Comparison of ENCODE assay signal across 13 cellular contexts in the genomic region with DNA sequence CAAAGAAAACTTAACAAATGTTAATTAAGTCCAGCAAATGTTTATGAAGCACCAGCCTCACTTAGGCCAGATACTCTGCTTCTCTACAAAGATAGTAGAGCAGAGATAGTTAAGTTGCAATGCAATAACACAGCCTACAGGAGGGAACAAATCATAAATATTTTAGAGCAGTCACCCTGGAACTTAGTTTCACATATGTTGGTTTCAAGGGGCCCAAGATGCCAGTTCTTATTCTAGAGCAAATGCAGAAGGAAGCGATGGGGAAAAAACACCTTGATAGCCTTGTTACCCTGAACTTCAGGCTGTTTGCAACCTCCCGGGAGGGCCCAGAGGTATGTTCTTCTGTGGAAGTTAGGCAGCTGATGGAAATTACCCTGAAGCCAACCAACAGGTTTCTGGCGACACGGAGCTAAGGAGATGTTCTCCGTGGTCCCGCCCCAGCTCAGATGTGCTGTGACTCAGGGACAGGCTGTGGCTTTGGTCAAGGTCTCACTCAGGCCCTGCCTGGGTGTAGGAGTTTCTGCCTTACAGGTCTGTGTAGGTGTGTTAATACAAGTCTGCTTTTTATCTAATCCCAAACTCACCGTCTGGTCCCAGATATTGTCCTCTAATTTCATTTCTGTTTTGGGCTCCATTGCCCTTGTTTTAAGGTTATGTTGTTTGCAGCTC. TPM values are rescaled to one million over a fixed set of nuclear protein-coding genes. Genes with fewer than 3 reads are reported as not detected.
DNase-seq lines count a peak whose midpoint lies in the region; ATAC-seq, FAIRE-seq and TF ChIP-seq lines count a peak whose summit lies in the region.
"Had no signal": no experiment of that assay in that cellular context is flagged by ENCODE, and none has a peak within 500 bp of the region (broad histone marks: within the 10 kb centered on the region; RNA-seq: fewer than 3 reads in every experiment).

No MANE protein-coding gene starts in this region.

- peaks cover 26% of the 10 kb centered on the region for H3K4me1 Mint-ChIP-seq in MCF 10A (ENCODE audit: insufficient read depth, unreplicated experiment)
- peaks cover 59% of the 10 kb centered on the region for H3K4me1 Mint-ChIP-seq in mesothelial cell of epicardium
- H3K4me1 Mint-ChIP-seq in stimulated activated naive B cell treated with anti-CD40 and anti-IgM and Interleukin-4, amounts not matched to agents 10 μg/mL and 1 μg/mL and 100 μg/mL, for 72 hours = peaks cover 5 to 29% of the 10 kb centered on the region in 2 donors
- peaks cover 14% of the 10 kb centered on the region for H3K4me1 Mint-ChIP-seq in activated CD4-positive, alpha-beta T cell treated with anti-CD3 and anti-CD28 coated beads for 36 hours

- WGBS in HUES64 = 35% methylated on average over 6 of the region's 7 CpGs

- H3K27me3 Mint-ChIP-seq in MCF 10A (ENCODE audit: insufficient read depth, unreplicated experiment) (no peaks in the 10 kb centered on the region), mesothelial cell of epicardium (ENCODE audit: low read depth) (no peaks in the 10 kb centered on the region)
- peaks cover 4 to 11% of the 10 kb centered on the region in 2 donors for H3K27me3 Mint-ChIP-seq in stimulated activated naive B cell treated with anti-CD40 and anti-IgM and Interleukin-4, amounts not matched to agents 10 μg/mL and 1 μg/mL and 100 μg/mL, for 72 hours
- peaks cover 16% of the 10 kb centered on the region for H3K27me3 Mint-ChIP-seq in activated CD4-positive, alpha-beta T cell treated with anti-CD3 and anti-CD28 coated beads for 36 hours

- no TSS peak for BruUV-seq in MCF 10A (replicated peaks; lab: Mats Ljungman, UMichigan)

- DNase-seq in D721Med (ENCODE audit: insufficient read length, low spot score) (no peak), MCF 10A (ENCODE audit: unreplicated experiment) (no peak), mesothelial cell of epicardium (ENCODE audit: low spot score in 2 of 2, unreplicated experiment in 2 of 2) (no peak)
- no peak for DNase-seq in stimulated activated naive B cell treated with anti-CD40 and anti-IgM and Interleukin-4, amounts not matched to agents 10 μg/mL and 1 μg/mL and 100 μg/mL, for 72 hours
- DNase-seq in activated CD4-positive, alpha-beta T cell treated with anti-CD3 and anti-CD28 coated beads for 36 hours = no peak
- DNase-seq: cerebellar nuclear complex, mucosa of descending colon had no signal

- peak overlapping the region; percentile 2; the same call in 1 of the 2 replicates for H3K9ac ChIP-seq in HUES64 (ENCODE audit: low read depth, low read length)

- H3K27me3 ChIP-seq in HUES64 (ENCODE audit: insufficient read depth, low read length) = peaks cover 31% of the 10 kb centered on the region

- no peaks in the 10 kb centered on the region for H3K9me3 ChIP-seq in HUES64 (ENCODE audit: insufficient read depth, low read depth, low read length)
- H3K9me3 ChIP-seq: mucosa of descending colon had no signal

- H3K4me3 ChIP-seq in HUES64 (ENCODE audit: low read length) = no peak overlapping the region
- H3K4me3 ChIP-seq: mucosa of descending colon had no signal

- CTCF ChIA-PET in MCF 10A (lab: Yijun Ruan, JAX) = interaction anchor here (0.7 kb wide), 1 partner anchor 96 kb away, joined by 3 read pairs; no protein-coding TSS in a partner anchor
- CTCF ChIA-PET in activated CD4-positive, alpha-beta T cell treated with anti-CD3 and anti-CD28 coated beads for 36 hours (lab: Charles Lee) = interaction anchor here (0.6 to 1.1 kb wide), 3 partner anchors 753 to 1186 kb away, joined by 3 to 6 read pairs (median 3); no protein-coding TSS in a partner anchor

- peak; percentile 91 for FAIRE-seq in D721Med (lab: Jason Lieb, UNC)

- H3K4me1 ChIP-seq in HUES64 (ENCODE audit: insufficient read depth, low read length) = peaks cover 61% of the 10 kb centered on the region

- TF ChIP-seq CTCF in D721Med (IDR thresholded peaks at IDR 0.05; ENCODE audit: insufficient read depth, missing control alignments) (no peak), MCF 10A (IDR thresholded peaks at IDR 0.05; ENCODE audit: unreplicated experiment) (no peak), mesothelial cell of epicardium (IDR thresholded peaks at IDR 0.05; ENCODE audit: unreplicated experiment) (no peak)

- ATAC-seq in GM18519 (IDR thresholded peaks at IDR 0.05; ENCODE audit: low FRiP score, unreplicated experiment) (no peak), GM21360 (IDR thresholded peaks at IDR 0.05; ENCODE audit: unreplicated experiment) (no peak)
- ATAC-seq in stimulated activated naive B cell treated with anti-CD40 and anti-IgM and Interleukin-4, amounts not matched to agents 10 μg/mL and 1 μg/mL and 100 μg/mL, for 72 hours (replicated peaks) = no peak
- ATAC-seq in activated CD4-positive, alpha-beta T cell treated with anti-CD3 and anti-CD28 coated beads for 36 hours = no peak
- ATAC-seq: mucosa of descending colon, sciatic nerve had no signal

- intact Hi-C loops in MCF 10A (cut with micrococcal nuclease) = loop anchor here (5.0 kb wide), 1 partner anchor 35 kb away; no protein-coding TSS in a partner anchor
- intact Hi-C loops in activated CD4-positive, alpha-beta T cell treated with anti-CD3 and anti-CD28 coated beads for 36 hours (cut with DNase I, micrococcal nuclease) = no loop called here

- H3K9me3 Mint-ChIP-seq in MCF 10A (ENCODE audit: unreplicated experiment) (no peaks in the 10 kb centered on the region), mesothelial cell of epicardium (no peaks in the 10 kb centered on the region)
- H3K9me3 Mint-ChIP-seq in stimulated activated naive B cell treated with anti-CD40 and anti-IgM and Interleukin-4, amounts not matched to agents 10 μg/mL and 1 μg/mL and 100 μg/mL, for 72 hours = no peaks in the 10 kb centered on the region
- H3K9me3 Mint-ChIP-seq in activated CD4-positive, alpha-beta T cell treated with anti-CD3 and anti-CD28 coated beads for 36 hours (ENCODE audit: low read depth) = no peaks in the 10 kb centered on the region
- H3K9me3 Mint-ChIP-seq: T-helper 1 cell treated with Interleukin-12 subunit alpha and Interleukin-12 subunit beta and Interleukin-4 antibody, amounts not matched to agents 30 μg/mL and 1 μg/mL, for 36 hours had no signal

- H3K27ac Mint-ChIP-seq in MCF 10A (ENCODE audit: low read depth, unreplicated experiment) (peak overlapping the region; percentile 42), mesothelial cell of epicardium (peak overlapping the region; percentile 80)
- no peak overlapping the region for H3K27ac Mint-ChIP-seq in stimulated activated naive B cell treated with anti-CD40 and anti-IgM and Interleukin-4, amounts not matched to agents 10 μg/mL and 1 μg/mL and 100 μg/mL, for 72 hours
- H3K27ac Mint-ChIP-seq in activated CD4-positive, alpha-beta T cell treated with anti-CD3 and anti-CD28 coated beads for 36 hours = no peak overlapping the region
- H3K27ac Mint-ChIP-seq: CD4-positive, CD25-positive, alpha-beta regulatory T cell; T-helper 1 cell treated with Interleukin-12 subunit alpha and Interleukin-12 subunit beta and Interleukin-4 antibody, amounts not matched to agents 30 μg/mL and 1 μg/mL, for 36 hours had no signal

- POLR2A ChIA-PET in MCF 10A (lab: Yijun Ruan, JAX) = interaction anchor here (1.0 to 1.3 kb wide), 2 partner anchors 18 to 410 kb away, joined by 3 read pairs; no protein-coding TSS in a partner anchor
- POLR2A ChIA-PET in activated CD4-positive, alpha-beta T cell treated with anti-CD3 and anti-CD28 coated beads for 36 hours (lab: Charles Lee) = no interaction called here

- H3K4me3 Mint-ChIP-seq in MCF 10A (ENCODE audit: unreplicated experiment) (no peak overlapping the region), mesothelial cell of epicardium (no peak overlapping the region)
- H3K4me3 Mint-ChIP-seq in stimulated activated naive B cell treated with anti-CD40 and anti-IgM and Interleukin-4, amounts not matched to agents 10 μg/mL and 1 μg/mL and 100 μg/mL, for 72 hours = no peak overlapping the region
- no peak overlapping the region for H3K4me3 Mint-ChIP-seq in activated CD4-positive, alpha-beta T cell treated with anti-CD3 and anti-CD28 coated beads for 36 hours
- H3K4me3 Mint-ChIP-seq: T-helper 1 cell treated with Interleukin-12 subunit alpha and Interleukin-12 subunit beta and Interleukin-4 antibody, amounts not matched to agents 30 μg/mL and 1 μg/mL, for 36 hours had no signal

- no peaks in the 10 kb centered on the region for H3K36me3 Mint-ChIP-seq in MCF 10A (ENCODE audit: insufficient read depth, unreplicated experiment)
- H3K36me3 Mint-ChIP-seq in mesothelial cell of epicardium = no peaks in the 10 kb centered on the region
- no peaks in the 10 kb centered on the region for H3K36me3 Mint-ChIP-seq in stimulated activated naive B cell treated with anti-CD40 and anti-IgM and Interleukin-4, amounts not matched to agents 10 μg/mL and 1 μg/mL and 100 μg/mL, for 72 hours
- no peaks in the 10 kb centered on the region for H3K36me3 Mint-ChIP-seq in activated CD4-positive, alpha-beta T cell treated with anti-CD3 and anti-CD28 coated beads for 36 hours (ENCODE audit: low read depth)
- H3K36me3 Mint-ChIP-seq: CD4-positive, CD25-positive, alpha-beta regulatory T cell had no signal

- H3K27ac ChIP-seq in HUES64 (ENCODE audit: low read depth, low read length) = peak overlapping the region; percentile 66

- H3K36me3 ChIP-seq in HUES64 (ENCODE audit: insufficient read depth, low read length) = no peaks in the 10 kb centered on the region

RNA-seq across cellular contexts. Expression of a gene that starts 3.8 kb away (rescaled TPM):
- 10.9 TPM for polyA plus RNA-seq in HUES64 (2013, experiment 1 of 2)
- polyA plus RNA-seq in HUES64 (2013, experiment 2 of 2) = 10.5 TPM
- 82.2 and 95.8 TPM in 2 replicates for total RNA-seq in MCF 10A (2022)
- total RNA-seq in mesothelial cell of epicardium = 64.3 to 67.9 TPM (median 66.0 TPM) in 3 replicates
- 1 to 10 TPM; 4.5 to 5.3 TPM for total RNA-seq in activated CD4-positive, alpha-beta T cell treated with anti-CD3 and anti-CD28 coated beads for 36 hours

Comparison
In these comparisons a context has a peak if more than half of its experiments do, and no peak if none do; other contexts are left out.
1. H3K27ac Mint-ChIP-seq: peak in MCF 10A (single experiment) and mesothelial cell of epicardium (single experiment); none in stimulated activated naive B cell treated with anti-CD40 and anti-IgM and Interleukin-4, amounts not matched to agents 10 μg/mL and 1 μg/mL and 100 μg/mL, for 72 hours (single experiment) and activated CD4-positive, alpha-beta T cell treated with anti-CD3 and anti-CD28 coated beads for 36 hours (single experiment).
2. RNA of a gene that starts 3.8 kb away (total RNA-seq): 82.2 to 95.8 TPM in MCF 10A and 64.3 to 67.9 TPM in mesothelial cell of epicardium; 4.5 to 5.3 TPM in activated CD4-positive, alpha-beta T cell treated with anti-CD3 and anti-CD28 coated beads for 36 hours; every median in the first group is over 10 times any median in the second.